Comparison of ENCODE assay signal across 1 cellular context in genomic region chr18:35040988-35041751, GRCh38.
TF ChIP-seq lines count a peak whose summit lies in the region.

Gene MAPRE2 (plus strand): TSS chr18:35041413. CDS start chr18:35041540, 127 bp downstream.

TF ChIP-seq in K562, 482 proteins besides CTCF, POLR2A, EP300 and RAD21 (continued from another document):
- TF ChIP-seq E2F5 (CRISPR knock-in tag; IDR thresholded peaks at IDR 0.05) (0 out of 2 replicates have a peak, but pooled peaks have one; percentile 12), RAD51 (IDR thresholded peaks at IDR 0.05; ENCODE audit: borderline replicate concordance, low read depth) (peak; percentile 98), FOXP1 (CRISPR knock-in tag; IDR thresholded peaks at IDR 0.05) (peak; percentile 56; the same call in 1 of the 2 replicates), CXXC5 (CRISPR knock-in tag; IDR thresholded peaks at IDR 0.05) (peak; percentile 95), ZNF518B (CRISPR knock-in tag; IDR thresholded peaks at IDR 0.05) (no peak), KAT2B (IDR thresholded peaks at IDR 0.05; ENCODE audit: low read depth, low read length) (no peak), ADNP (tag; IDR thresholded peaks at IDR 0.05) (no peak), ZC3H4 (CRISPR knock-in tag; IDR thresholded peaks at IDR 0.05; ENCODE audit: borderline replicate concordance) (0 out of 2 replicates have a peak, but pooled peaks have one; percentile 14), DMBX1 (CRISPR knock-in tag; IDR thresholded peaks at IDR 0.05; ENCODE audit: borderline replicate concordance) (no peak), RBM39 (optimal IDR thresholded peaks at IDR 0.05; ENCODE audit: low read depth, low read length) (no peak), BMI1 (IDR thresholded peaks at IDR 0.05; ENCODE audit: low read length) (peak; percentile 99), ZNF263 (CRISPR knock-in tag; IDR thresholded peaks at IDR 0.05; ENCODE audit: borderline replicate concordance) (0 out of 2 replicates have a peak, but pooled peaks have one; percentile 53), CREM (IDR thresholded peaks at IDR 0.05; ENCODE audit: low read depth) (peak; percentile 98), TAF1 (IDR thresholded peaks at IDR 0.05; ENCODE audit: control insufficient read depth, extremely low read depth, insufficient read depth, low read length, severe bottlenecking) (peak; percentile 76), XRCC5 (IDR thresholded peaks at IDR 0.05; ENCODE audit: low read depth, low read length) (0 out of 2 replicates have a peak, but pooled peaks have one; percentile 27), RFX1 (IDR thresholded peaks at IDR 0.05) (peak; percentile 100), THAP12 (CRISPR knock-in tag; IDR thresholded peaks at IDR 0.05) (peak; percentile 93), ELK1 (CRISPR knock-in tag; IDR thresholded peaks at IDR 0.05) (no peak), MYBL2 (IDR thresholded peaks at IDR 0.05; ENCODE audit: low read depth) (no peak), MYBL2 (CRISPR knock-in tag; IDR thresholded peaks at IDR 0.05; ENCODE audit: borderline replicate concordance) (no peak), TARDBP (IDR thresholded peaks at IDR 0.05) (no peak), KAT7 (CRISPR knock-in tag; IDR thresholded peaks at IDR 0.05; ENCODE audit: borderline replicate concordance) (no peak), CTBP1 (IDR thresholded peaks at IDR 0.05; ENCODE audit: borderline replicate concordance) (peak; percentile 84), FOXK2 (conservative IDR thresholded peaks at IDR 0.05 in 1 of 2, IDR thresholded peaks at IDR 0.05 in 1 of 2; ENCODE audit: low read depth in 2 of 2) (peak; percentile 63 to 69; a peak in 3 of 4 replicates), GMEB1 (CRISPR knock-in tag; IDR thresholded peaks at IDR 0.05) (0 out of 2 replicates have a peak, but pooled peaks have one; percentile 28), RB1 (IDR thresholded peaks at IDR 0.05; ENCODE audit: low read depth) (0 out of 2 replicates have a peak, but pooled peaks have one; percentile 57), HNRNPL (IDR thresholded peaks at IDR 0.05; ENCODE audit: low read depth, low read length) (no peak), PREB (CRISPR knock-in tag; IDR thresholded peaks at IDR 0.05) (no peak), SMAD4 (CRISPR knock-in tag; conservative IDR thresholded peaks at IDR 0.05) (peak; percentile 14; the same call in 1 of the 2 replicates), MTA2 (IDR thresholded peaks at IDR 0.05; ENCODE audit: low read depth) (no peak), NFATC3 (IDR thresholded peaks at IDR 0.05) (no peak), ATF1 (CRISPR knock-in tag; IDR thresholded peaks at IDR 0.05) (peak; percentile 81), ATF1 (tag; IDR thresholded peaks at IDR 0.05) (peak; percentile 96), C11orf30 (IDR thresholded peaks at IDR 0.05; ENCODE audit: low read depth) (peak; percentile 90), RCOR1 (IDR thresholded peaks at IDR 0.05; ENCODE audit: borderline replicate concordance in 1 of 2, low read depth in 2 of 2, low read length in 2 of 2) (peak; percentile 26 to 92; a peak in 3 of 4 replicates), ZBED1 (IDR thresholded peaks at IDR 0.05) (peak; percentile 20; the same call in 1 of the 2 replicates), RFX7 (CRISPR knock-in tag; IDR thresholded peaks at IDR 0.05) (no peak), NFIC (IDR thresholded peaks at IDR 0.05) (no peak; the same call in 1 of the 2 replicates), MLX (CRISPR knock-in tag; conservative IDR thresholded peaks at IDR 0.05) (no peak), BRCA1 (IDR thresholded peaks at IDR 0.05) (no peak), BRCA1 (CRISPR knock-in tag; IDR thresholded peaks at IDR 0.05) (no peak), CREB3L1 (IDR thresholded peaks at IDR 0.05; ENCODE audit: borderline replicate concordance, low read depth) (0 out of 2 replicates have a peak, but pooled peaks have one; percentile 18), RBM22 (IDR thresholded peaks at IDR 0.05; ENCODE audit: low read depth, low read length, poor library complexity, severe bottlenecking) (peak; percentile 97)
